33 cellular contexts compared by ENCODE assay signal in the genomic region with DNA sequence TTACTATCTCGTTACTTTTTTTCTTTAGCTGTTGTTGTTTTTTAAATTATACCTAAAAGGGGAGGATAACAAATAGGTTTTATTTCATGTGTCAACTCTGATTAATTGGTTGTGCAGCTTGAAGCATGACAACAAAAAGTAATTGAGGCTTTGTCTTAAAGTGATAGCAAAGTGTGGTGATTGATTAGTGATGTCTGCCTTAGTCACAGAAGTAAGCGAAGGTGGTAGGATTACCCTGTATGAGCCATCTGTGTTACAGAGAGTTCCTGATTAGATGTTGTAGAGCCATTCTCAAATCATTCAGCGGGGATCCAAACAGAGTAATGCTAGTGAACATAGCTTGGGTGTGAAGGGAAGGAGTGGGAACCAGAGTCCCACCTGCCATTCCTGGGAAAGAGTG. TPM values are rescaled to one million over a fixed set of nuclear protein-coding genes. Genes with fewer than 3 reads are reported as not detected.
"Had no signal": no experiment of that assay in that cellular context is flagged by ENCODE, and none has a peak within 500 bp of the region (broad histone marks: within the 10 kb centered on the region; RNA-seq: fewer than 3 reads in every experiment).

No MANE protein-coding gene starts in this region.

- H3K27me3 ChIP-seq: gastrocnemius medialis, neural progenitor cell, right atrium auricular region, stomach, thyroid gland, vagina had no signal

- FAIRE-seq: endometrium, kidney had no signal

- H3K27ac Mint-ChIP-seq: mesothelial cell of epicardium, nephron, neural progenitor cell had no signal

- DNase-seq: cortex of kidney; effector memory CD8-positive, alpha-beta T cell; foreskin fibroblast; gastrocnemius medialis; head of caudate nucleus; kidney; mesenchymal stem cell; naive thymus-derived CD4-positive, alpha-beta T cell; stimulated activated CD4-positive, alpha-beta T cell treated with anti-CD3 and anti-CD28 coated beads, Interleukin-12 subunit alpha, Interleukin-12 subunit beta, amount 100 ng/mL, for 4 hours; stimulated activated CD4-positive, alpha-beta T cell treated with anti-CD3 and anti-CD28 coated beads, Interleukin-1b, Interleukin-23, amount 100 ng/mL, for 48 hours; stimulated activated CD4-positive, alpha-beta T cell treated with anti-CD3 and anti-CD28 coated beads, Interleukin-4, amount 100 ng/mL, for 1 hour; stimulated activated CD8-positive, alpha-beta memory T cell treated with anti-CD3 and anti-CD28 coated beads, Interleukin-4, amount 100 ng/mL, for 48 hours; stimulated activated naive CD4-positive, alpha-beta T cell treated with Interleukin-2 at 50 U/mL for 16 hours; stomach; thyroid gland; trophoblast cell had no signal

- H3K27me3 Mint-ChIP-seq: effector memory CD8-positive, alpha-beta T cell; naive thymus-derived CD4-positive, alpha-beta T cell had no signal

- H3K4me1 Mint-ChIP-seq: mesothelial cell of epicardium, nephron had no signal

- H3K9me3 Mint-ChIP-seq: effector memory CD8-positive, alpha-beta T cell; mesothelial cell of epicardium; nephron; neural progenitor cell had no signal

- H3K4me3 ChIP-seq: gastrocnemius medialis, neural progenitor cell, prostate gland, right atrium auricular region, smooth muscle cell, stomach, thyroid gland, vagina had no signal

- H3K36me3 ChIP-seq: gastrocnemius medialis, neural progenitor cell, right atrium auricular region, thyroid gland had no signal

- H3K4me3 Mint-ChIP-seq: effector memory CD8-positive, alpha-beta T cell; mesothelial cell of epicardium; naive thymus-derived CD4-positive, alpha-beta T cell; nephron; neural progenitor cell had no signal

RNA-seq across cellular contexts. Expression of a gene that starts 37.3 kb away (rescaled TPM):
- total RNA-seq: vagina had no signal

RNA-seq across cellular contexts. Expression of a gene that starts 58.9 kb away (rescaled TPM):
- total RNA-seq: dermis microvascular lymphatic vessel endothelial cell; gastrocnemius medialis; kidney; left lobe of liver; liver; lung microvascular endothelial cell; mucosa of gallbladder; naive thymus-derived CD4-positive, alpha-beta T cell; osteoblast; right atrium auricular region; sciatic nerve; stomach; subcutaneous adipose tissue; thyroid gland; ureter; vagina had no signal
